ENCODE assay signal across 8 cellular contexts in genomic region chr11:76445122-76446084, GRCh38. TPM values are rescaled to one million over a fixed set of nuclear protein-coding genes. Genes with fewer than 3 reads are reported as not detected.
DNase-seq lines count a peak whose midpoint lies in the region; ATAC-seq and TF ChIP-seq lines count a peak whose summit lies in the region.

No MANE protein-coding gene starts in this region.

- H3K9me3 ChIP-seq in mesodermal cell (ENCODE audit: control insufficient read depth, low read length) = no peaks in the 10 kb centered on the region

- peaks cover 22% of the 10 kb centered on the region for H3K4me1 Mint-ChIP-seq in endothelial cell (ENCODE audit: unreplicated experiment)

- peak; percentile 21 for ATAC-seq in GM19397 (IDR thresholded peaks at IDR 0.05; ENCODE audit: unreplicated experiment)

- H3K4me3 ChIP-seq in mesodermal cell (ENCODE audit: extremely low read depth, insufficient read depth, low read length, poor library complexity, severe bottlenecking) = peak overlapping the region; percentile 98

- peaks cover 29% of the 10 kb centered on the region for H3K36me3 ChIP-seq in mesodermal cell (ENCODE audit: control insufficient read depth, insufficient read depth, low read length)

- TF ChIP-seq CTCF in endothelial cell (IDR thresholded peaks at IDR 0.05; ENCODE audit: unreplicated experiment) = no peak

- WGBS in mesodermal cell (ENCODE audit: insufficient coverage in 2 of 2), 2 experiments = 0% methylated on average over 27 to 30 of the region's 56 CpGs

- H3K27ac ChIP-seq in mesodermal cell (ENCODE audit: low read depth, low read length, severe bottlenecking) = peak overlapping the region; percentile 98

- H3K36me3 Mint-ChIP-seq in endothelial cell (ENCODE audit: low read depth, unreplicated experiment) = peaks cover 3% of the 10 kb centered on the region

- peaks cover 10% of the 10 kb centered on the region for H3K27me3 Mint-ChIP-seq in endothelial cell (ENCODE audit: unreplicated experiment)

- DNase-seq in C1 segment of cervical spinal cord (lab: John Stamatoyannopoulos, UW) = peak; percentile 33 to 79 (median 69)
- peak; percentile 59 for DNase-seq in HS-27A (ENCODE audit: low read depth)
- DNase-seq in NOMO-1 treated with DMSO at 0.1 percent for 48 hours (lab: John Stamatoyannopoulos, UW; ENCODE audit: unreplicated experiment) = peak; percentile 62
- peak; percentile 37 for DNase-seq in activated CD8-positive, alpha-beta memory T cell treated with anti-CD3 and anti-CD28 coated beads, Interleukin-2, amount 50 U/mL, for 4 hours
- peak; percentile 79 for DNase-seq in endothelial cell (ENCODE audit: low spot score)
- peak; percentile 8 for DNase-seq in stimulated activated CD8-positive, alpha-beta memory T cell treated with anti-CD3 and anti-CD28 coated beads, Interleukin-15, amount 100 ng/mL, for 1 hour (ENCODE audit: low read depth)

- H3K4me3 Mint-ChIP-seq in endothelial cell (ENCODE audit: unreplicated experiment) = peak overlapping the region; percentile 96

- H3K4me1 ChIP-seq in mesodermal cell (ENCODE audit: control insufficient read depth, insufficient read depth, low read length, poor library complexity, severe bottlenecking) = peaks cover 3% of the 10 kb centered on the region

- no peaks in the 10 kb centered on the region for H3K9me3 Mint-ChIP-seq in endothelial cell (ENCODE audit: unreplicated experiment)

- H3K27ac Mint-ChIP-seq in endothelial cell (ENCODE audit: unreplicated experiment) = peak overlapping the region; percentile 96

RNA-seq across cellular contexts. Expression of gene EMSY, which starts 0.6 kb away (rescaled TPM):
- total RNA-seq in endothelial cell (ENCODE audit: unreplicated experiment) = 20.2 TPM
- 34.1 TPM for polyA plus RNA-seq in mesodermal cell (2013, experiment 1 of 2)
- 30.5 TPM for polyA plus RNA-seq in mesodermal cell (2013, experiment 2 of 2)

Comparison
In these comparisons a context has a peak if more than half of its experiments do, and no peak if none do; other contexts are left out.
1. Peak in every context shown above with its lines: DNase-seq, ATAC-seq, H3K4me3 ChIP-seq and H3K27ac ChIP-seq.
2. DNase-seq: peak in every context shown above with its lines; median percentile 79 in endothelial cell; 69 in C1 segment of cervical spinal cord; 62 in NOMO-1 treated with DMSO at 0.1 percent for 48 hours; 59 in HS-27A; 37 in activated CD8-positive, alpha-beta memory T cell treated with anti-CD3 and anti-CD28 coated beads, Interleukin-2, amount 50 U/mL, for 4 hours; 8 in stimulated activated CD8-positive, alpha-beta memory T cell treated with anti-CD3 and anti-CD28 coated beads, Interleukin-15, amount 100 ng/mL, for 1 hour.